12 cellular contexts compared by ENCODE assay signal in genomic region chr2:42010743-42011298, GRCh38. TPM values are rescaled to one million over a fixed set of nuclear protein-coding genes. Genes with fewer than 3 reads are reported as not detected.
A peak's percentile ranks its signal among the peaks of the same experiment; 100 is the strongest.
DNase-seq lines count a peak whose midpoint lies in the region; ATAC-seq, FAIRE-seq and TF ChIP-seq lines count a peak whose summit lies in the region.
"Had no signal": no experiment of that assay in that cellular context is flagged by ENCODE, and none has a peak within 500 bp of the region (broad histone marks: within the 10 kb centered on the region; RNA-seq: fewer than 3 reads in every experiment).

No MANE protein-coding gene starts in this region.

- H3K4me3 ChIP-seq in right cardiac atrium (ENCODE audit: low read length): no peak overlapping the region

- peaks cover 32% of the 10 kb centered on the region for H3K4me1 Mint-ChIP-seq in chondrocyte (ENCODE audit: low read depth)

- ATAC-seq in right cardiac atrium (peak; percentile 11 to 38), Right ventricle myocardium inferior (no peak), SK-N-SH treated with all-trans-retinoic acid at 6 μM for 48 hours (peak; percentile 50), GM19452 (IDR thresholded peaks at IDR 0.05; ENCODE audit: unreplicated experiment) (no peak), HG03095 (IDR thresholded peaks at IDR 0.05; ENCODE audit: unreplicated experiment) (no peak)

- no peak overlapping the region for H3K27ac ChIP-seq in right cardiac atrium (ENCODE audit: low read length)

- no peaks in the 10 kb centered on the region for H3K27me3 ChIP-seq in right cardiac atrium (ENCODE audit: control insufficient read depth, insufficient read depth)

- no peak for FAIRE-seq in D721Med (lab: Jason Lieb, UNC)
- FAIRE-seq: islet of Langerhans had no signal

- no peak for TF ChIP-seq CTCF in D721Med (IDR thresholded peaks at IDR 0.05; ENCODE audit: insufficient read depth, missing control alignments)
- no peak for TF ChIP-seq CTCF in chondrocyte (IDR thresholded peaks at IDR 0.05)

- H3K4me3 Mint-ChIP-seq in chondrocyte (ENCODE audit: unreplicated experiment): no peak overlapping the region
- H3K4me3 Mint-ChIP-seq: activated naive CD4-positive, alpha-beta T cell treated with anti-CD3 and anti-CD28 coated beads, Interleukin-2, amount 10 ng/mL, durations not matched to agents 7 days and 5 days had no signal

- no peak overlapping the region for H3K27ac Mint-ChIP-seq in chondrocyte (ENCODE audit: unreplicated experiment)
- H3K27ac Mint-ChIP-seq: activated naive CD4-positive, alpha-beta T cell treated with anti-CD3 and anti-CD28 coated beads, Interleukin-2, amount 10 ng/mL, durations not matched to agents 7 days and 5 days had no signal

- DNase-seq in right cardiac atrium: no peak
- DNase-seq in Right ventricle myocardium inferior (ENCODE audit: missing footprints): no peak
- DNase-seq in hepatic stellate cell (ENCODE audit: low spot score): peak; percentile 77
- no peak for DNase-seq in D721Med (ENCODE audit: insufficient read length, low spot score)
- no peak for DNase-seq in chondrocyte (ENCODE audit: low spot score)
- DNase-seq: activated naive CD4-positive, alpha-beta T cell treated with anti-CD3 and anti-CD28 coated beads, Interleukin-2, amount 10 ng/mL, durations not matched to agents 7 days and 5 days; effector memory CD8-positive, alpha-beta T cell; occipital lobe had no signal

- 84% methylated on average over 11 of the region's 11 CpGs for WGBS in right cardiac atrium

- H3K9me3 ChIP-seq in right cardiac atrium (ENCODE audit: control insufficient read depth, low read length): no peaks in the 10 kb centered on the region

- H3K4me1 ChIP-seq in right cardiac atrium (ENCODE audit: control insufficient read depth, insufficient read depth, low read length): peaks cover 6% of the 10 kb centered on the region

- no peaks in the 10 kb centered on the region for H3K27me3 Mint-ChIP-seq in chondrocyte (ENCODE audit: low read depth)

- no peaks in the 10 kb centered on the region for H3K9me3 Mint-ChIP-seq in chondrocyte (ENCODE audit: low read depth)
- H3K9me3 Mint-ChIP-seq: activated naive CD4-positive, alpha-beta T cell treated with anti-CD3 and anti-CD28 coated beads, Interleukin-2, amount 10 ng/mL, durations not matched to agents 7 days and 5 days; effector memory CD8-positive, alpha-beta T cell had no signal

- intact Hi-C loops in right cardiac atrium (cut with DNase I) (no loop called here), Right ventricle myocardium inferior (cut with DNase I) (no loop called here)

- no peaks in the 10 kb centered on the region for H3K36me3 Mint-ChIP-seq in chondrocyte (ENCODE audit: low read depth)
- H3K36me3 Mint-ChIP-seq: activated naive CD4-positive, alpha-beta T cell treated with anti-CD3 and anti-CD28 coated beads, Interleukin-2, amount 10 ng/mL, durations not matched to agents 7 days and 5 days had no signal

TF ChIP-seq in SK-N-SH treated with all-trans-retinoic acid at 6 μM for 48 hours, 23 proteins besides CTCF, POLR2A, EP300 and RAD21:
- no peak for TF ChIP-seq OSR1 (CRISPR knock-in tag; IDR thresholded peaks at IDR 0.05)
- no peak for TF ChIP-seq GLIS3 (CRISPR knock-in tag; IDR thresholded peaks at IDR 0.05)
- no peak for TF ChIP-seq PATZ1 (CRISPR knock-in tag; IDR thresholded peaks at IDR 0.05; ENCODE audit: borderline replicate concordance)
- TF ChIP-seq BACH2 (CRISPR knock-in tag; IDR thresholded peaks at IDR 0.05; ENCODE audit: borderline replicate concordance): no peak
- no peak for TF ChIP-seq ZFP3 (CRISPR knock-in tag; IDR thresholded peaks at IDR 0.05)
- no peak for TF ChIP-seq CREB5 (CRISPR knock-in tag; IDR thresholded peaks at IDR 0.05; ENCODE audit: low read depth)
- no peak for TF ChIP-seq ZNF8 (CRISPR knock-in tag; IDR thresholded peaks at IDR 0.05)
- TF ChIP-seq RARB (CRISPR knock-in tag; IDR thresholded peaks at IDR 0.05): no peak
- TF ChIP-seq ZC3H10 (CRISPR knock-in tag; IDR thresholded peaks at IDR 0.05): no peak
- no peak for TF ChIP-seq ZNF70 (CRISPR knock-in tag; IDR thresholded peaks at IDR 0.05)
- no peak for TF ChIP-seq SNAI2 (CRISPR knock-in tag; IDR thresholded peaks at IDR 0.05)
- no peak for TF ChIP-seq CSRNP3 (CRISPR knock-in tag; IDR thresholded peaks at IDR 0.05)
- TF ChIP-seq ARNTL (CRISPR knock-in tag; IDR thresholded peaks at IDR 0.05; ENCODE audit: borderline replicate concordance, low read depth): no peak
- no peak for TF ChIP-seq POU6F1 (CRISPR knock-in tag; IDR thresholded peaks at IDR 0.05; ENCODE audit: borderline replicate concordance, low read depth)
- no peak for TF ChIP-seq ZFP30 (CRISPR knock-in tag; IDR thresholded peaks at IDR 0.05)
- no peak for TF ChIP-seq ESRRG (CRISPR knock-in tag; IDR thresholded peaks at IDR 0.05)
- TF ChIP-seq CSDC2 (CRISPR knock-in tag; IDR thresholded peaks at IDR 0.05): no peak
- no peak for TF ChIP-seq PPARA (CRISPR knock-in tag; IDR thresholded peaks at IDR 0.05; ENCODE audit: borderline replicate concordance)
- TF ChIP-seq TOX (CRISPR knock-in tag; IDR thresholded peaks at IDR 0.05; ENCODE audit: borderline replicate concordance): no peak
- no peak for TF ChIP-seq ZNF565 (CRISPR knock-in tag; conservative IDR thresholded peaks at IDR 0.05; ENCODE audit: low read depth)

RNA-seq across cellular contexts. Expression of gene PKDCC, which starts 37.0 kb away (rescaled TPM):
- total RNA-seq in right cardiac atrium (100 to 1,000 TPM in 3 of 4 donors, 10 to 100 TPM in 1; 92.2 to 189 (median 131) TPM), Right ventricle myocardium inferior (114 TPM), chondrocyte (83.1 to 164 TPM (median 155 TPM) in 3 replicates)
- polyA plus RNA-seq in right cardiac atrium: 145 TPM

Comparison
In these comparisons a context has a peak if more than half of its experiments do, and no peak if none do; other contexts are left out.
1. ATAC-seq: peak in right cardiac atrium (2 of 2) and SK-N-SH treated with all-trans-retinoic acid at 6 μM for 48 hours (single experiment); none in Right ventricle myocardium inferior (single experiment), GM19452 (single experiment) and HG03095 (single experiment).